ENCODE assay signal across 1 cellular context in genomic region chr4:75729836-75730235, GRCh38.
TF ChIP-seq lines count a peak whose summit lies in the region.

No MANE protein-coding gene starts in this region.

TF ChIP-seq in IMR-90, 13 proteins besides CTCF, POLR2A, EP300 and RAD21:
- 0 out of 2 replicates have a peak, but pooled peaks have one; percentile 22 for TF ChIP-seq CEBPB (IDR thresholded peaks at IDR 0.05; ENCODE audit: low read depth, low read length)
- no peak for TF ChIP-seq MAZ (IDR thresholded peaks at IDR 0.05; ENCODE audit: borderline replicate concordance, low read depth, low read length)
TF ChIP-seq in IMR-90: peak in this region for 1.
